11 cellular contexts compared by ENCODE assay signal in the genomic region with DNA sequence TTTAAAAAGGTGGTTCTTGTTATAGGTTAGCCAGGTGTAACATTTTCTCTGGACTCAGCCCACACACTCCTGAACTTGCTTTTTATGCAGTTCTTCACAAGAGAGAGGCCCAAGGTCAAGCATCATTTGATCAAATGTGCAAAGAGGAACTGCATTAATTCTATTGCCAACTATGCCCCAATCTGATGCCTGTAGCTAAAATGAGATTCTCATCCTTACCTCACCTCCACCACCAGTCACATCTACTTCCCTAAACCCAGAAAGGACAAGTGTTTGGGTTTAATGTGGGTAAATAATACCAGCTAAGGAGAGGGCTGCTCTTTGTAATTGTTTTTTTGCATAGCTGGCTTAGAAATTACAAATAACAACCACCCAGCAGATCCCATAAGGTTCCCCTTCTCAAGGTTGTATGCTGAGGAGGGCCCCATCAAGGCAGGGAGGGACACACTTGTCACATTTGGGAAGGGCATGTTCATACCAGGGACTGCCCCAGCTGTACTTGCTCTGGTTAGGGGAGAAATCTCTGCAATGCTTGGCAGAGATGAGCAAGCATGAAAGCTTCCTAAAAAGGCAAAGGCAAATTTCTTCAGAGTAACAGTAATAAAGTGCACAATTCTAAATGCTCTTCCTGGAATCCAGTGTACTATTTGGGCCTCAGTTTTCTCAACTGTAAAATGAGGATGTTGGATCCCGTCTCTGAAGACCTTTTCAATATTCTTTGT.
A peak's percentile ranks its signal among the peaks of the same experiment; 100 is the strongest.
DNase-seq lines count a peak whose midpoint lies in the region; ATAC-seq, FAIRE-seq and TF ChIP-seq lines count a peak whose summit lies in the region.
"Had no signal": no experiment of that assay in that cellular context is flagged by ENCODE, and none has a peak within 500 bp of the region (broad histone marks: within the 10 kb centered on the region; RNA-seq: fewer than 3 reads in every experiment).

No MANE protein-coding gene starts in this region.

- no peaks in the 10 kb centered on the region for H3K27me3 ChIP-seq in muscle layer of duodenum (ENCODE audit: low read depth, low read length)
- H3K27me3 ChIP-seq in Caco-2 (replicated peaks; ENCODE audit: control insufficient read depth, insufficient read depth, low read length): no peaks in the 10 kb centered on the region

- H3K4me3 ChIP-seq in muscle layer of duodenum (ENCODE audit: low read depth in 1 of 2, low read length in 2 of 2) (no peak overlapping the region), Caco-2 (ENCODE audit: low read depth, low read length) (no peak overlapping the region)
- H3K4me3 ChIP-seq: mucosa of descending colon had no signal

- ATAC-seq in GM21381 (IDR thresholded peaks at IDR 0.05; ENCODE audit: unreplicated experiment): no peak

- TF ChIP-seq POLR2A in H54 (IDR thresholded peaks at IDR 0.05; ENCODE audit: low read depth, low read length): no peak

- peaks cover 31 to 78% of the 10 kb centered on the region in 2 donors for H3K4me1 ChIP-seq in muscle layer of duodenum (ENCODE audit: control insufficient read depth in 1 of 2, insufficient read depth in 2 of 2, low read length in 2 of 2)
- H3K4me1 ChIP-seq in Caco-2: peaks cover 7% of the 10 kb centered on the region; the same call in 1 of the 2 replicates

- peak overlapping the region; percentile 12 for H3K4me3 Mint-ChIP-seq in activated naive CD8-positive, alpha-beta T cell treated with anti-CD3 and anti-CD28 coated beads for 36 hours
- H3K4me3 Mint-ChIP-seq in Caco-2 (ENCODE audit: unreplicated experiment): no peak overlapping the region

- peak overlapping the region; percentile 92 for H3K27ac Mint-ChIP-seq in activated naive CD8-positive, alpha-beta T cell treated with anti-CD3 and anti-CD28 coated beads for 36 hours
- no peak overlapping the region for H3K27ac Mint-ChIP-seq in Caco-2 (ENCODE audit: unreplicated experiment)

- intact Hi-C loops in Caco-2 (cut with micrococcal nuclease; ENCODE audit: unreplicated experiment): no loop called here

- no peak for FAIRE-seq in H54 (lab: Jason Lieb, UNC)

- no TSS peak for BruUV-seq in Caco-2 (replicated peaks; lab: Mats Ljungman, UMichigan)

- peaks cover 8 to 28% of the 10 kb centered on the region in 2 donors for H3K36me3 ChIP-seq in muscle layer of duodenum (ENCODE audit: control insufficient read depth in 1 of 2, insufficient read depth in 2 of 2, low read length in 2 of 2)
- H3K36me3 ChIP-seq in Caco-2 (ENCODE audit: control insufficient read depth, insufficient read depth, low read length): peaks cover 3% of the 10 kb centered on the region

- no peak for TF ChIP-seq CTCF in Caco-2 (IDR thresholded peaks at IDR 0.05; ENCODE audit: insufficient read depth in 1 of 2, low read depth in 1 of 2, low read length in 1 of 2, severe bottlenecking in 1 of 2, unreplicated experiment in 1 of 2)

- CTCF ChIA-PET in Caco-2 (lab: Charles Lee): no interaction called here

- H3K9me3 ChIP-seq in muscle layer of duodenum (ENCODE audit: control insufficient read depth in 1 of 2, low read length in 2 of 2): no peaks in the 10 kb centered on the region
- no peaks in the 10 kb centered on the region for H3K9me3 ChIP-seq in Caco-2
- H3K9me3 ChIP-seq: mucosa of descending colon had no signal

- peak; percentile 46 for DNase-seq in stimulated activated CD4-positive, alpha-beta T cell treated with anti-CD3 and anti-CD28 coated beads, Interleukin-1b, Interleukin-23, amount 100 ng/mL, for 48 hours
- DNase-seq in stimulated activated CD4-positive, alpha-beta T cell treated with anti-CD3 and anti-CD28 coated beads, Interleukin-4, amount 100 ng/mL, for 4 hours: no peak
- DNase-seq in activated naive CD8-positive, alpha-beta T cell treated with anti-CD3 and anti-CD28 coated beads for 36 hours: no peak
- DNase-seq in H54 (ENCODE audit: insufficient read length, low spot score) (no peak), Caco-2 (no peak), NCI-H2227 treated with DMSO at 0.1 percent for 48 hours (lab: John Stamatoyannopoulos, UW) (no peak)
- DNase-seq: activated CD8-positive, alpha-beta memory T cell treated with anti-CD3 and anti-CD28 coated beads, Interleukin-2, amount 50 U/mL, for 4 hours; DMS79 treated with DMSO at 0.1 percent for 48 hours had no signal

- peaks cover 91% of the 10 kb centered on the region for H3K4me1 Mint-ChIP-seq in activated naive CD8-positive, alpha-beta T cell treated with anti-CD3 and anti-CD28 coated beads for 36 hours
- H3K4me1 Mint-ChIP-seq in Caco-2 (ENCODE audit: low read depth, unreplicated experiment): peaks cover 19% of the 10 kb centered on the region

- no peaks in the 10 kb centered on the region for H3K27me3 Mint-ChIP-seq in activated naive CD8-positive, alpha-beta T cell treated with anti-CD3 and anti-CD28 coated beads for 36 hours
- H3K27me3 Mint-ChIP-seq in Caco-2 (ENCODE audit: insufficient read depth, unreplicated experiment): no peaks in the 10 kb centered on the region

- peaks cover 90% of the 10 kb centered on the region for H3K36me3 Mint-ChIP-seq in activated naive CD8-positive, alpha-beta T cell treated with anti-CD3 and anti-CD28 coated beads for 36 hours
- H3K36me3 Mint-ChIP-seq in Caco-2 (ENCODE audit: insufficient read depth, unreplicated experiment): peaks cover 84% of the 10 kb centered on the region

- peak overlapping the region; percentile 58 for H3K27ac ChIP-seq in muscle layer of duodenum (ENCODE audit: low read length)

- H3K9me3 Mint-ChIP-seq in activated naive CD8-positive, alpha-beta T cell treated with anti-CD3 and anti-CD28 coated beads for 36 hours: peaks cover 6% of the 10 kb centered on the region
- H3K9me3 Mint-ChIP-seq in Caco-2 (ENCODE audit: unreplicated experiment): no peaks in the 10 kb centered on the region

- POLR2A ChIA-PET in Caco-2 (lab: Charles Lee): no interaction called here
